Comparison of ENCODE assay signal across 21 cellular contexts in genomic region chr5:74519161-74519571, GRCh38.
DNase-seq lines count a peak whose midpoint lies in the region; ATAC-seq, FAIRE-seq and TF ChIP-seq lines count a peak whose summit lies in the region.
"Had no signal": no experiment of that assay in that cellular context is flagged by ENCODE, and none has a peak within 500 bp of the region (broad histone marks: within the 10 kb centered on the region; RNA-seq: fewer than 3 reads in every experiment).

No MANE protein-coding gene starts in this region.

- H3K4me1 Mint-ChIP-seq in nephron (peaks cover 26% of the 10 kb centered on the region), chondrocyte (ENCODE audit: low read depth) (peaks cover 44% of the 10 kb centered on the region)
- H3K4me1 Mint-ChIP-seq: activated naive CD8-positive, alpha-beta T cell treated with anti-CD3 and anti-CD28 coated beads for 36 hours; memory B cell; natural killer cell had no signal

- H3K36me3 Mint-ChIP-seq in nephron (ENCODE audit: low read depth) = peaks cover 7% of the 10 kb centered on the region
- peaks cover 8% of the 10 kb centered on the region for H3K36me3 Mint-ChIP-seq in chondrocyte (ENCODE audit: low read depth)

- 0 out of 2 replicates have a peak overlapping the region, but pooled peaks have one; percentile 34 for H2BK20ac ChIP-seq in H1 (ENCODE audit: low read length)

- H4K5ac ChIP-seq in H1 (ENCODE audit: insufficient read length, low read depth, low read length) = no peak overlapping the region

- no peak for ATAC-seq in GM18909 (IDR thresholded peaks at IDR 0.05; ENCODE audit: poor library complexity, unreplicated experiment)
- ATAC-seq: left cardiac atrium, natural killer cell, PC-3 had no signal

- H3K36me3 ChIP-seq in H1 (ENCODE audit: control insufficient read depth in 2 of 4, insufficient read depth in 4 of 4, low read length in 3 of 4) = no peaks in the 10 kb centered on the region
- H3K36me3 ChIP-seq in WERI-Rb-1 = no peaks in the 10 kb centered on the region
- H3K36me3 ChIP-seq: sigmoid colon, SJSA1 had no signal

- no peak for FAIRE-seq in H1 (lab: Jason Lieb, UNC)

- H3K27ac Mint-ChIP-seq in nephron = peak overlapping the region; percentile 17 to 32 (median 27)
- no peak overlapping the region for H3K27ac Mint-ChIP-seq in chondrocyte (ENCODE audit: unreplicated experiment)
- H3K27ac Mint-ChIP-seq: activated naive CD8-positive, alpha-beta T cell treated with anti-CD3 and anti-CD28 coated beads for 36 hours; memory B cell; natural killer cell had no signal

- H2BK120ac ChIP-seq in H1 (replicated peaks; ENCODE audit: low read depth, low read length) = no peak overlapping the region

- no peaks in the 10 kb centered on the region for H3K79me1 ChIP-seq in H1 (ENCODE audit: low read depth, low read length)

- no peaks in the 10 kb centered on the region for H4K20me1 ChIP-seq in H1 (replicated peaks in 1 of 2; ENCODE audit: control insufficient read depth in 1 of 2, insufficient read depth in 2 of 2, low read length in 2 of 2)
- H4K20me1 ChIP-seq: BLaER1 treated with 17β-estradiol and CSF1 and Interleukin-3, amounts not matched to agents 10 nM and 100 nM had no signal

- no peak overlapping the region for H2BK15ac ChIP-seq in H1 (ENCODE audit: low read length)

- H3K79me2 ChIP-seq in H1 (ENCODE audit: control insufficient read depth in 1 of 2, insufficient read depth in 2 of 2, low read length in 2 of 2) = no peaks in the 10 kb centered on the region

- H3K9me3 ChIP-seq in H1 (ENCODE audit: insufficient read depth in 2 of 2, low read depth in 1 of 2, low read length in 1 of 2) = peaks cover 12 to 16% of the 10 kb centered on the region in 2 experiments
- H3K9me3 ChIP-seq in WERI-Rb-1 (ENCODE audit: severe bottlenecking) = peaks cover 16% of the 10 kb centered on the region
- H3K9me3 ChIP-seq: sigmoid colon, SJSA1 had no signal

- no peak overlapping the region for H3K18ac ChIP-seq in H1 (ENCODE audit: extremely low read depth, low read length)

- TF ChIP-seq RAD21 in H1 (IDR thresholded peaks at IDR 0.05 in 1 of 2, conservative IDR thresholded peaks at IDR 0.05 in 1 of 2; ENCODE audit: low read depth in 2 of 2, low read length in 2 of 2) = no peak

- no peak overlapping the region for H3K9ac ChIP-seq in H1 (replicated peaks in 1 of 4; ENCODE audit: extremely low read depth in 1 of 4, low read depth in 3 of 4, low read length in 3 of 4)
- H3K9ac ChIP-seq: BLaER1 treated with 17β-estradiol and CSF1 and Interleukin-3, amounts not matched to agents 10 nM and 100 nM had no signal

- H3K9me3 Mint-ChIP-seq in nephron (peaks cover 14% of the 10 kb centered on the region), chondrocyte (ENCODE audit: low read depth) (peaks cover 7% of the 10 kb centered on the region)

- H3K23ac ChIP-seq in H1 (ENCODE audit: insufficient read length) = no peak overlapping the region

- CTCF ChIA-PET in H1 (lab: Charles Lee; ENCODE audit: partially characterized antibody) = interaction anchor here (1.6 kb wide), 1 partner anchor 12 kb away, joined by 3 read pairs; no protein-coding TSS in a partner anchor

- H3K4me3 ChIP-seq in H1 (ENCODE audit: extremely low read depth in 1 of 4, insufficient read depth in 2 of 4, low read depth in 3 of 4, low read length in 4 of 4) (no peak overlapping the region), WERI-Rb-1 (ENCODE audit: low read depth, low read length) (no peak overlapping the region)
- H3K4me3 ChIP-seq: BLaER1 treated with 17β-estradiol and CSF1 and Interleukin-3, amounts not matched to agents 10 nM and 100 nM; sigmoid colon; SJSA1 had no signal

- TF ChIP-seq EP300 in H1 (IDR thresholded peaks at IDR 0.05; ENCODE audit: borderline replicate concordance in 1 of 2, low read depth in 2 of 2, low read length in 2 of 2) = no peak

- POLR2A ChIA-PET in H1 (lab: Charles Lee; ENCODE audit: partially characterized antibody) = no interaction called here

- H4K8ac ChIP-seq in H1 (ENCODE audit: extremely low read depth, insufficient read depth, low read length) = no peak overlapping the region

- H3K27ac ChIP-seq in H1 (ENCODE audit: low read depth, low read length) = no peak overlapping the region
- H3K27ac ChIP-seq in WERI-Rb-1 = no peak overlapping the region
- H3K27ac ChIP-seq: BLaER1 treated with 17β-estradiol and CSF1 and Interleukin-3, amounts not matched to agents 10 nM and 100 nM; sigmoid colon; SJSA1 had no signal

- no peak overlapping the region for H2AK5ac ChIP-seq in H1 (ENCODE audit: low read depth, low read length)

- peaks cover 0 to 5% (median 2%) of the 10 kb centered on the region in 4 experiments; a peak in 4 of 7 replicates for H3K4me1 ChIP-seq in H1 (replicated peaks in 1 of 4; ENCODE audit: control insufficient read depth in 3 of 4, insufficient read depth in 4 of 4, low read length in 3 of 4)
- H3K4me1 ChIP-seq: BLaER1 treated with 17β-estradiol and CSF1 and Interleukin-3, amounts not matched to agents 10 nM and 100 nM; sigmoid colon had no signal

- H3K4ac ChIP-seq in H1 (replicated peaks; ENCODE audit: insufficient read length, low read depth, low read length) = no peak overlapping the region

- H3K4me3 Mint-ChIP-seq in nephron = no peak overlapping the region
- no peak overlapping the region for H3K4me3 Mint-ChIP-seq in chondrocyte (ENCODE audit: unreplicated experiment)
- H3K4me3 Mint-ChIP-seq: activated naive CD8-positive, alpha-beta T cell treated with anti-CD3 and anti-CD28 coated beads for 36 hours; memory B cell; natural killer cell had no signal

- H3K27me3 ChIP-seq in H1 (replicated peaks in 1 of 4; ENCODE audit: control insufficient read depth in 3 of 4, extremely low read depth in 1 of 4, insufficient read depth in 3 of 4, low read length in 3 of 4) (no peaks in the 10 kb centered on the region), WERI-Rb-1 (ENCODE audit: insufficient read depth, low read depth, severe bottlenecking) (no peaks in the 10 kb centered on the region)
- H3K27me3 ChIP-seq: BLaER1 treated with 17β-estradiol and CSF1 and Interleukin-3, amounts not matched to agents 10 nM and 100 nM; sigmoid colon; SJSA1 had no signal

- H3K56ac ChIP-seq in H1 (replicated peaks; ENCODE audit: insufficient read length, low read depth, low read length) = no peak overlapping the region

- TF ChIP-seq CTCF in H1 (IDR thresholded peaks at IDR 0.05; ENCODE audit: control extremely low read depth in 1 of 3, insufficient read depth in 1 of 3, low read depth in 1 of 3, low read length in 3 of 3) (no peak), nephron (IDR thresholded peaks at IDR 0.05; ENCODE audit: unreplicated experiment in 3 of 3) (no peak), WERI-Rb-1 (IDR thresholded peaks at IDR 0.05; ENCODE audit: low read depth, low read length) (no peak), chondrocyte (IDR thresholded peaks at IDR 0.05) (no peak)

- H2BK5ac ChIP-seq in H1 (ENCODE audit: low read depth, low read length) = no peak overlapping the region

- no peaks in the 10 kb centered on the region for H3K23me2 ChIP-seq in H1 (ENCODE audit: low read depth, low read length)

- H3K4me2 ChIP-seq in H1 (ENCODE audit: insufficient read depth in 1 of 2, low read depth in 2 of 2, low read length in 2 of 2) = no peak overlapping the region

- H2BK12ac ChIP-seq in H1 (ENCODE audit: low read depth, low read length) = no peak overlapping the region

- no peak overlapping the region for H2AFZ ChIP-seq in H1 (ENCODE audit: low read length)

- H3K27me3 Mint-ChIP-seq in nephron (ENCODE audit: low read depth) (no peaks in the 10 kb centered on the region), chondrocyte (ENCODE audit: low read depth) (no peaks in the 10 kb centered on the region)
- H3K27me3 Mint-ChIP-seq: activated naive CD8-positive, alpha-beta T cell treated with anti-CD3 and anti-CD28 coated beads for 36 hours had no signal

- DNase-seq in EL (peak; percentile 43), NCI-H69 (lab: John Stamatoyannopoulos, UW) (peak; percentile 74), H1 (ENCODE audit: low read depth in 1 of 2, low spot score in 2 of 2) (no peak), WERI-Rb-1 (no peak), chondrocyte (ENCODE audit: low spot score) (no peak)
- DNase-seq in activated CD4-positive, alpha-beta T cell treated with anti-CD3 and anti-CD28 coated beads for 4 hours = no peak
- DNase-seq: activated CD4-positive, alpha-beta T cell treated with anti-CD3 and anti-CD28 coated beads, Interleukin-2, amount 50 U/mL, for 1 hour; activated naive CD8-positive, alpha-beta T cell treated with anti-CD3 and anti-CD28 coated beads for 36 hours; Caco-2; H7; left cardiac atrium; natural killer cell; NCI-H1694 treated with DMSO at 0.1 percent for 48 hours; PC-3; sigmoid colon; T-helper 1 cell had no signal

- 83% methylated on average over 7 of the region's 7 CpGs; no CpG with 5 or more reads in 1 of the 2 experiments for WGBS in H1 (ENCODE audit: extremely low coverage in 1 of 2, insufficient coverage in 1 of 2, insufficient read length in 1 of 2, insufficient replicate concordance in 2 of 2, low coverage in 1 of 2, low lambda C conversion rate in 2 of 2, missing lambda C conversion rate in 1 of 2), 2 experiments

- no peak for TF ChIP-seq POLR2A in H1 (IDR thresholded peaks at IDR 0.05; ENCODE audit: control extremely low read depth in 1 of 2, low read depth in 2 of 2, low read length in 2 of 2)

- H4K91ac ChIP-seq in H1 (replicated peaks; ENCODE audit: insufficient read length, low read length) = peak overlapping the region; percentile 34

- H3K14ac ChIP-seq in H1 (ENCODE audit: insufficient read length) = no peak overlapping the region

TF ChIP-seq in H1, 55 proteins besides CTCF, POLR2A, EP300 and RAD21 (continues in another document):
- TF ChIP-seq SP4 (IDR thresholded peaks at IDR 0.05; ENCODE audit: low read length) (no peak), CBX5 (IDR thresholded peaks at IDR 0.05; ENCODE audit: low read depth, low read length) (no peak), TAF7 (optimal IDR thresholded peaks at IDR 0.05; ENCODE audit: borderline replicate concordance, low read depth, low read length) (no peak), TCF12 (IDR thresholded peaks at IDR 0.05; ENCODE audit: low read depth, low read length) (no peak), GTF2F1 (IDR thresholded peaks at IDR 0.05; ENCODE audit: borderline replicate concordance, low read depth, low read length) (no peak), CREB1 (IDR thresholded peaks at IDR 0.05) (no peak), CHD2 (IDR thresholded peaks at IDR 0.05; ENCODE audit: low read length) (no peak), SRF (IDR thresholded peaks at IDR 0.05; ENCODE audit: low read depth, low read length) (no peak), TEAD4 (IDR thresholded peaks at IDR 0.05; ENCODE audit: low read depth, low read length) (no peak), RBBP5 (IDR thresholded peaks at IDR 0.05; ENCODE audit: borderline replicate concordance, low read depth, low read length) (no peak), TAF1 (IDR thresholded peaks at IDR 0.05; ENCODE audit: low read depth, low read length) (no peak), FOSL1 (IDR thresholded peaks at IDR 0.05; ENCODE audit: insufficient read depth, low read depth, low read length) (no peak)
- TF ChIP-seq, protein P1, sequence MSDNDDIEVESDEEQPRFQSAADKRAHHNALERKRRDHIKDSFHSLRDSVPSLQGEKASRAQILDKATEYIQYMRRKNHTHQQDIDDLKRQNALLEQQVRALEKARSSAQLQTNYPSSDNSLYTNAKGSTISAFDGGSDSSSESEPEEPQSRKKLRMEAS (IDR thresholded peaks at IDR 0.05) = no peak

Comparison
In these comparisons a context has a peak if more than half of its experiments do, and no peak if none do; other contexts are left out.
1. DNase-seq: peak in EL (single experiment) and NCI-H69 (single experiment); none in H1 (0 of 2), WERI-Rb-1 (single experiment), chondrocyte (single experiment) and activated CD4-positive, alpha-beta T cell treated with anti-CD3 and anti-CD28 coated beads for 4 hours (0 of 2).